In the genomic region with DNA sequence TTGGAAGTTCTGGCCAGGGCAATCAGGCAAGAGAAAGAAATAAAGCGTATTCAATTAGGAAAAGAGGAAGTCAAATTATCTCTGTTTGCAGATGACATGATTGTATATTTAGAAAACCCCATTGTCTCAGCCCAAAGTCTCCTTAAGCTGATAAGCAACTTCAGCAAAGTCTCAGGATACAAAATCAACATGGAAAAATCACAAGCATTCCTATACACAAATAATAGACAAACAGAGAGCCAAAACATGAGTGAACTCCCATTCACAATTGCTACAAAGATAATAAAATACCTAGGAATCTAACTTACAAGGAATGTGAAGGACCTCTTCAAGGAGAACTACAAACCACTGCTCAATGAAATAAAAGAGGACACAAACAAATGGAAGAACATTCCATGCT, we compare ENCODE assay signal across 9 cellular contexts. TPM values are rescaled to one million over a fixed set of nuclear protein-coding genes. Genes with fewer than 3 reads are reported as not detected.
"Had no signal": no experiment of that assay in that cellular context is flagged by ENCODE, and none has a peak within 500 bp of the region (broad histone marks: within the 10 kb centered on the region; RNA-seq: fewer than 3 reads in every experiment).

No MANE protein-coding gene starts in this region.

RNA-seq across cellular contexts. Expression of gene TMEM244, which starts 21.6 kb away (rescaled TPM):
- total RNA-seq: activated B cell treated with CpG ODN at 0.5 μM for 24 hours; activated CD4-positive, alpha-beta memory T cell treated with anti-CD3 and anti-CD28 coated beads for 36 hours; activated CD4-positive, alpha-beta T cell treated with anti-CD3 and anti-CD28 coated beads for 36 hours; activated CD4-positive, alpha-beta T cell treated with anti-CD3 and anti-CD28 coated beads, Interleukin-2, amount 10 ng/mL, durations not matched to agents 24 days and 14 days; activated CD4-positive, alpha-beta T cell treated with anti-CD3 and anti-CD28 coated beads, Interleukin-2, amount 10 ng/mL, durations not matched to agents 7 days and 5 days; activated CD8-positive, alpha-beta T cell treated with anti-CD3 and anti-CD28 coated beads, Interleukin-2, amount 10 ng/mL, durations not matched to agents 7 days and 5 days; T-helper 1 cell treated with Interleukin-12 subunit alpha and Interleukin-12 subunit beta and Interleukin-4 antibody, amounts not matched to agents 30 ng/mL and 1 ng/mL, for 36 hours; T-helper 2 cell treated with Interferon-gamma antibody and Interleukin-4, amounts not matched to agents 100 ng/mL and 5 ng/mL, for 36 hours; WTC11 had no signal
